In the genomic region with DNA sequence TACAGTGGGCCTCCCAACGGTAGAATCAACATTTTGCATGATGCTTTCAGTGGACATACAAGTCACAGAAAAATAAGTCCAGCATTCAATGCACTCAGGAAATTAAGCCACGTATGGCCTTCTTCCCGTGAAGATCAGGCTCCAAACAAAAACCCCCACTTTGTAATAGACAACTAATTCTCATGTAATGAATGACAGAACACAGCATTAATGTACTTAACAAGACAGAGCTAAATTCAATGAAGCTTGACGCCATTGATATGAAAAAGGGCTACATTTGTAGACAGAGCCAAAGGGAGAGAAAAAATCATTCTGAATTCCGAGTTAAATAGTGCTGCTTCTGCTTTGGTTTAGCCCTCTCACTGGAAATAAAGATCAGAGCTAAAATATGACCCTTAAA, we compare ENCODE assay signal across 24 cellular contexts.
DNase-seq lines count a peak whose midpoint lies in the region; ATAC-seq and TF ChIP-seq lines count a peak whose summit lies in the region.
"Had no signal": no experiment of that assay in that cellular context is flagged by ENCODE, and none has a peak within 500 bp of the region (broad histone marks: within the 10 kb centered on the region; RNA-seq: fewer than 3 reads in every experiment).

No MANE protein-coding gene starts in this region.

- H3K27me3 ChIP-seq in GM23338 (ENCODE audit: insufficient read depth) (no peaks in the 10 kb centered on the region), adipocyte (replicated peaks; ENCODE audit: control insufficient read depth, insufficient read depth, low read length) (no peaks in the 10 kb centered on the region), skeletal muscle satellite cell (ENCODE audit: control insufficient read depth, insufficient read depth, low read length) (no peaks in the 10 kb centered on the region), tibial artery (no peaks in the 10 kb centered on the region)
- H3K27me3 ChIP-seq: upper lobe of right lung had no signal

- H3K4me1 ChIP-seq in GM23338 (ENCODE audit: insufficient read depth) (peaks cover 35% of the 10 kb centered on the region), adipocyte (ENCODE audit: control insufficient read depth, insufficient read depth, low read length) (peaks cover 38% of the 10 kb centered on the region), skeletal muscle satellite cell (ENCODE audit: control insufficient read depth, insufficient read depth, low read length) (peaks cover 34% of the 10 kb centered on the region), tibial artery (peaks cover 0 to 18% (median 5%) of the 10 kb centered on the region in 4 donors)
- H3K4me1 ChIP-seq: upper lobe of right lung had no signal

- no peaks in the 10 kb centered on the region for H3F3A ChIP-seq in GM23338 (replicated peaks; ENCODE audit: low read depth)

- no peak overlapping the region for H3K4me3 Mint-ChIP-seq in GM23338
- H3K4me3 Mint-ChIP-seq: activated naive CD4-positive, alpha-beta T cell treated with anti-CD3 and anti-CD28 coated beads, Interleukin-2, amount 10 ng/mL, durations not matched to agents 7 days and 5 days; CD4-positive, CD25-positive, alpha-beta regulatory T cell; H9 had no signal

- peak overlapping the region; percentile 54 for H3K27ac Mint-ChIP-seq in GM23338
- H3K27ac Mint-ChIP-seq: activated naive CD4-positive, alpha-beta T cell treated with anti-CD3 and anti-CD28 coated beads, Interleukin-2, amount 10 ng/mL, durations not matched to agents 7 days and 5 days had no signal

- no peaks in the 10 kb centered on the region for H3K9me2 ChIP-seq in GM23338 (ENCODE audit: insufficient read depth)

- H3K27ac ChIP-seq in GM23338 (ENCODE audit: low read depth) (no peak overlapping the region), tibial artery (no peak overlapping the region)
- H3K27ac ChIP-seq: upper lobe of right lung had no signal

- TF ChIP-seq CTCF in GM23338 (conservative IDR thresholded peaks at IDR 0.05; ENCODE audit: low read depth in 2 of 2) (no peak), tibial artery (IDR thresholded peaks at IDR 0.05) (no peak)

- H3K9ac ChIP-seq in adipocyte (ENCODE audit: low read length) (peak overlapping the region; percentile 33), skeletal muscle satellite cell (ENCODE audit: low read depth, low read length) (no peak overlapping the region)

- peaks cover 3% of the 10 kb centered on the region for H3K27me3 Mint-ChIP-seq in GM23338 (ENCODE audit: insufficient read depth, low read depth, poor library complexity)
- H3K27me3 Mint-ChIP-seq: activated naive CD4-positive, alpha-beta T cell treated with anti-CD3 and anti-CD28 coated beads, Interleukin-2, amount 10 ng/mL, durations not matched to agents 7 days and 5 days; CD4-positive, CD25-positive, alpha-beta regulatory T cell had no signal

- intact Hi-C loops in tibial artery (cut with DNase I; ENCODE audit: low total_unique reads) = no loop called here

- H3K4me2 ChIP-seq in GM23338 = peak overlapping the region; percentile 46
- peak overlapping the region; percentile 63 for H3K4me2 ChIP-seq in skeletal muscle satellite cell (ENCODE audit: low read length)

- no peaks in the 10 kb centered on the region for H3K36me3 Mint-ChIP-seq in GM23338 (ENCODE audit: low read depth)
- H3K36me3 Mint-ChIP-seq: activated naive CD4-positive, alpha-beta T cell treated with anti-CD3 and anti-CD28 coated beads, Interleukin-2, amount 10 ng/mL, durations not matched to agents 7 days and 5 days; CD4-positive, CD25-positive, alpha-beta regulatory T cell had no signal

- peaks cover 57% of the 10 kb centered on the region for H3K4me1 Mint-ChIP-seq in GM23338
- H3K4me1 Mint-ChIP-seq: activated naive CD4-positive, alpha-beta T cell treated with anti-CD3 and anti-CD28 coated beads, Interleukin-2, amount 10 ng/mL, durations not matched to agents 7 days and 5 days; CD4-positive, CD25-positive, alpha-beta regulatory T cell had no signal

- H3K36me3 ChIP-seq in GM23338 (ENCODE audit: insufficient read depth) = no peaks in the 10 kb centered on the region
- H3K36me3 ChIP-seq in adipocyte (ENCODE audit: control insufficient read depth, insufficient read depth, low read length, severe bottlenecking) = no peaks in the 10 kb centered on the region
- H3K36me3 ChIP-seq in skeletal muscle satellite cell (ENCODE audit: insufficient read depth, low read length) = no peaks in the 10 kb centered on the region
- no peaks in the 10 kb centered on the region for H3K36me3 ChIP-seq in tibial artery
- H3K36me3 ChIP-seq: upper lobe of right lung had no signal

- peaks cover 6% of the 10 kb centered on the region; the same call in 1 of the 2 replicates for H3K79me2 ChIP-seq in GM23338 (replicated peaks; ENCODE audit: insufficient read depth)

- no peaks in the 10 kb centered on the region for H3K9me3 Mint-ChIP-seq in GM23338
- H3K9me3 Mint-ChIP-seq: H9 had no signal

- DNase-seq in GM23338 (ENCODE audit: low spot score) = no peak
- no peak for DNase-seq in adipocyte (ENCODE audit: low read depth)
- peak; percentile 74 for DNase-seq in kidney tubule cell (ENCODE audit: low spot score)
- no peak for DNase-seq in DMS53 treated with DMSO at 0.1 percent for 48 hours (lab: John Stamatoyannopoulos, UW; ENCODE audit: unreplicated experiment)
- no peak for DNase-seq in tibial artery
- DNase-seq in stimulated activated naive CD8-positive, alpha-beta T cell treated with anti-CD3 and anti-CD28 coated beads, Interleukin-15, Interleukin-2, amounts not matched to agents 100 U/mL and 50 U/mL, for 24 hours = no peak
- DNase-seq: activated naive CD4-positive, alpha-beta T cell treated with anti-CD3 and anti-CD28 coated beads, Interleukin-2, amount 10 ng/mL, durations not matched to agents 7 days and 5 days; activated T-cell treated with anti-CD3 and anti-CD28 coated beads, Interleukin-2, amount 50 U/mL, for 48 hours; aorta; CD4-positive, CD25-positive, alpha-beta regulatory T cell; central memory CD4-positive, alpha-beta T cell; DMS 273 treated with DMSO at 0.1 percent for 48 hours; foreskin fibroblast; H9; hippocampal formation; MM.1S; NCI-H1436; NCI-H2107; NCI-H510A treated with DMSO at 0.1 percent for 48 hours; retina; T1000; upper lobe of right lung had no signal

- no peaks in the 10 kb centered on the region for H4K20me1 ChIP-seq in GM23338 (replicated peaks; ENCODE audit: insufficient read depth)

- H3K9me3 ChIP-seq in adipocyte (ENCODE audit: control insufficient read depth, low read length) (no peaks in the 10 kb centered on the region), skeletal muscle satellite cell (replicated peaks; ENCODE audit: low read length) (no peaks in the 10 kb centered on the region), tibial artery (no peaks in the 10 kb centered on the region)
- H3K9me3 ChIP-seq: upper lobe of right lung had no signal

- ATAC-seq in GM23338 = no peak
- ATAC-seq in stimulated activated naive CD8-positive, alpha-beta T cell treated with anti-CD3 and anti-CD28 coated beads, Interleukin-15, Interleukin-2, amounts not matched to agents 100 U/mL and 50 U/mL, for 24 hours = no peak
- ATAC-seq: K562, upper lobe of right lung had no signal

- H3K4me3 ChIP-seq in GM23338 (no peak overlapping the region), adipocyte (ENCODE audit: low read length) (peak overlapping the region; percentile 18), skeletal muscle satellite cell (ENCODE audit: low read length) (no peak overlapping the region), tibial artery (no peak overlapping the region)
- H3K4me3 ChIP-seq: K562, upper lobe of right lung had no signal

- H2AFZ ChIP-seq in GM23338 = no peak overlapping the region

TF ChIP-seq in GM23338, 12 proteins besides CTCF, POLR2A, EP300 and RAD21:
- no peak for TF ChIP-seq POLR2AphosphoS5 (IDR thresholded peaks at IDR 0.05; ENCODE audit: low read depth)
- TF ChIP-seq NANOG (IDR thresholded peaks at IDR 0.05; ENCODE audit: borderline replicate concordance) = no peak
